Comparison of ENCODE assay signal across 1 cellular context in genomic region chr19:41893899-41894298, GRCh38.
TF ChIP-seq lines count a peak whose summit lies in the region.

No MANE protein-coding gene starts in this region.

TF ChIP-seq in HepG2, 621 proteins besides CTCF, POLR2A, EP300 and RAD21 (continued from another document):
- TF ChIP-seq ARID4A (CRISPR knock-in tag; IDR thresholded peaks at IDR 0.05; ENCODE audit: borderline replicate concordance) (peak; percentile 22; the same call in 1 of the 2 replicates), ARID3A (IDR thresholded peaks at IDR 0.05; ENCODE audit: low read depth, low read length) (no peak), ZFX (CRISPR knock-in tag; IDR thresholded peaks at IDR 0.05; ENCODE audit: low read depth) (peak; percentile 47; the same call in 1 of the 2 replicates), HNF4A (CRISPR knock-in tag; IDR thresholded peaks at IDR 0.05) (peak; percentile 47), SOX6 (IDR thresholded peaks at IDR 0.05) (no peak), SOX6 (CRISPR knock-in tag; IDR thresholded peaks at IDR 0.05) (peak; percentile 26; the same call in 1 of the 2 replicates), ATF7 (IDR thresholded peaks at IDR 0.05) (no peak), ATF7 (CRISPR knock-in tag; IDR thresholded peaks at IDR 0.05) (no peak), PAXIP1 (CRISPR knock-in tag; conservative IDR thresholded peaks at IDR 0.05) (peak; percentile 55), ZNF414 (CRISPR knock-in tag; IDR thresholded peaks at IDR 0.05) (no peak), ZFP91 (CRISPR knock-in tag; IDR thresholded peaks at IDR 0.05; ENCODE audit: borderline replicate concordance) (no peak), GABPA (IDR thresholded peaks at IDR 0.05; ENCODE audit: low read depth, low read length) (peak; percentile 21; the same call in 1 of the 2 replicates), GABPA (CRISPR knock-in tag; IDR thresholded peaks at IDR 0.05; ENCODE audit: low read depth) (peak; percentile 77), GABPB1 (CRISPR knock-in tag; IDR thresholded peaks at IDR 0.05) (peak; percentile 65; the same call in 1 of the 2 replicates), NR2C2 (CRISPR knock-in tag; IDR thresholded peaks at IDR 0.05; ENCODE audit: borderline replicate concordance) (peak; percentile 94), MYNN (CRISPR knock-in tag; IDR thresholded peaks at IDR 0.05; ENCODE audit: low read depth) (no peak), SKIL (CRISPR knock-in tag; IDR thresholded peaks at IDR 0.05; ENCODE audit: borderline replicate concordance) (peak; percentile 46; the same call in 1 of the 2 replicates), PRMT3 (CRISPR knock-in tag; IDR thresholded peaks at IDR 0.05; ENCODE audit: borderline replicate concordance, low read depth) (no peak), SMC3 (IDR thresholded peaks at IDR 0.05; ENCODE audit: low read length) (peak; percentile 16; the same call in 1 of the 2 replicates), ZNF619 (CRISPR knock-in tag; IDR thresholded peaks at IDR 0.05) (0 out of 2 replicates have a peak, but pooled peaks have one; percentile 58), FOXK2 (IDR thresholded peaks at IDR 0.05) (no peak), ZBTB38 (CRISPR knock-in tag; IDR thresholded peaks at IDR 0.05) (peak; percentile 61), TARDBP (CRISPR knock-in tag; IDR thresholded peaks at IDR 0.05) (peak; percentile 77; the same call in 1 of the 2 replicates), ZNF788 (CRISPR knock-in tag; IDR thresholded peaks at IDR 0.05; ENCODE audit: borderline replicate concordance) (peak; percentile 57; the same call in 1 of the 2 replicates), ZNF263 (CRISPR knock-in tag; IDR thresholded peaks at IDR 0.05) (0 out of 2 replicates have a peak, but pooled peaks have one; percentile 30), ZSCAN25 (CRISPR knock-in tag; IDR thresholded peaks at IDR 0.05) (peak; percentile 87), NONO (IDR thresholded peaks at IDR 0.05) (no peak), NONO (CRISPR knock-in tag; conservative IDR thresholded peaks at IDR 0.05) (peak; percentile 62; the same call in 1 of the 2 replicates), THAP9 (CRISPR knock-in tag; IDR thresholded peaks at IDR 0.05; ENCODE audit: borderline replicate concordance) (no peak)
TF ChIP-seq in HepG2: peak in this region for 35.
